31 cellular contexts compared by ENCODE assay signal in the genomic region with DNA sequence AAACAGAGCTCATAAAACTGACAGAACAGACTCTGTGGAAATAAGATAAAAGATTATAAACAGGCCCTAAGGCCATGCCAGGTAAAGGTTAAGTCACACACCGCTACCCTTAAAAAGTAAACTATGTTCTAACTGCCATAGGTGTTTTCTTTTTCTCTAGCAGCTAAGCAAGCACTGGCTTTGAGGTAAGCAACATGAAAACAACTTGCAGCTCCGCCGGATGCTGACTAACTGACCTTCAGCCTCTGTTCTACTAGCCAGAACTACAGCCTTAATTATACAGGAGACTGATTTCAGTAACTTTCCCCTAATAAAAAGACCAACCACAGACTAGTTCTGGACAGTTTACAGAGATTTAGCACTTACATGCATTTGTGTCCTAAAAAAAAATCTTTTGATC.
"Had no signal": no experiment of that assay in that cellular context is flagged by ENCODE, and none has a peak within 500 bp of the region (broad histone marks: within the 10 kb centered on the region; RNA-seq: fewer than 3 reads in every experiment).

No MANE protein-coding gene starts in this region.

- H3K36me3 Mint-ChIP-seq: activated naive CD8-positive, alpha-beta T cell had no signal

- ATAC-seq: activated CD4-positive, alpha-beta T cell treated with anti-CD3 and anti-CD28 coated beads for 36 hours; activated T-helper 17 cell treated with anti-CD3 and anti-CD28 coated beads, Interleukin-2, amount 50 U/mL, for 72 hours; gastroesophageal sphincter; T-helper 17 cell had no signal

- H3K27ac Mint-ChIP-seq: activated CD4-positive, alpha-beta memory T cell treated with anti-CD3 and anti-CD28 coated beads, Interleukin-2, amount 10 ng/mL, durations not matched to agents 7 days and 5 days; activated CD4-positive, alpha-beta T cell treated with anti-CD3 and anti-CD28 coated beads for 36 hours; activated CD4-positive, alpha-beta T cell treated with anti-CD3 and anti-CD28 coated beads, Interleukin-2, amount 10 ng/mL, durations not matched to agents 7 days and 5 days; activated naive CD8-positive, alpha-beta T cell; activated T-cell treated with anti-CD3 and anti-CD28 coated beads, Interleukin-2, amount 50 U/mL, for 24 hours; activated T-helper 17 cell treated with anti-CD3 and anti-CD28 coated beads, Interleukin-2, amount 50 U/mL, for 72 hours; dendritic cell treated with granulocyte-macrophage colony-stimulating factor and Interleukin-4, amounts not matched to agents 40 ng/mL and 50 ng/mL, for 4 days; endodermal cell; T-helper 17 cell; T-helper 2 cell treated with Interferon-gamma antibody and Interleukin-4, amounts not matched to agents 5 μg/mL and 100 μg/mL, for 36 hours had no signal

- H3K4me3 Mint-ChIP-seq: activated CD4-positive, alpha-beta memory T cell treated with anti-CD3 and anti-CD28 coated beads, Interleukin-2, amount 10 ng/mL, durations not matched to agents 7 days and 5 days; activated CD4-positive, alpha-beta T cell treated with anti-CD3 and anti-CD28 coated beads for 36 hours; activated CD4-positive, alpha-beta T cell treated with anti-CD3 and anti-CD28 coated beads, Interleukin-2, amount 10 ng/mL, durations not matched to agents 7 days and 5 days; activated naive CD8-positive, alpha-beta T cell; activated T-cell treated with anti-CD3 and anti-CD28 coated beads, Interleukin-2, amount 50 U/mL, for 24 hours; activated T-helper 17 cell treated with anti-CD3 and anti-CD28 coated beads, Interleukin-2, amount 50 U/mL, for 72 hours; central memory CD8-positive, alpha-beta T cell; dendritic cell treated with granulocyte-macrophage colony-stimulating factor and Interleukin-4, amounts not matched to agents 40 ng/mL and 50 ng/mL, for 4 days; endodermal cell; T-helper 17 cell; T-helper 2 cell treated with Interferon-gamma antibody and Interleukin-4, amounts not matched to agents 5 μg/mL and 100 μg/mL, for 36 hours had no signal

- H3K27me3 Mint-ChIP-seq: activated CD4-positive, alpha-beta memory T cell treated with anti-CD3 and anti-CD28 coated beads, Interleukin-2, amount 10 ng/mL, durations not matched to agents 7 days and 5 days; activated CD4-positive, alpha-beta T cell treated with anti-CD3 and anti-CD28 coated beads for 36 hours; activated CD4-positive, alpha-beta T cell treated with anti-CD3 and anti-CD28 coated beads, Interleukin-2, amount 10 ng/mL, durations not matched to agents 7 days and 5 days; activated T-cell treated with anti-CD3 and anti-CD28 coated beads, Interleukin-2, amount 50 U/mL, for 24 hours; activated T-helper 17 cell treated with anti-CD3 and anti-CD28 coated beads, Interleukin-2, amount 50 U/mL, for 72 hours; central memory CD8-positive, alpha-beta T cell; dendritic cell treated with granulocyte-macrophage colony-stimulating factor and Interleukin-4, amounts not matched to agents 40 ng/mL and 50 ng/mL, for 4 days; T-helper 17 cell had no signal

- DNase-seq: activated CD4-positive, alpha-beta memory T cell treated with anti-CD3 and anti-CD28 coated beads, Interleukin-2, amount 10 ng/mL, durations not matched to agents 7 days and 5 days; activated CD4-positive, alpha-beta T cell treated with anti-CD3 and anti-CD28 coated beads for 36 hours; activated CD4-positive, alpha-beta T cell treated with anti-CD3 and anti-CD28 coated beads, Interleukin-2, amount 10 ng/mL, durations not matched to agents 7 days and 5 days; activated CD4-positive, alpha-beta T cell treated with anti-CD3 and anti-CD28 coated beads, Interleukin-2, amount 50 U/mL, for 4 hours; activated CD4-positive, CD25-positive, alpha-beta regulatory T cell; activated CD4-positive, CD25-positive, alpha-beta regulatory T cell treated with anti-CD3 and anti-CD28 coated beads, Interleukin-2, amount 50 U/mL, for 72 hours; activated CD8-positive, alpha-beta memory T cell treated with anti-CD3 and anti-CD28 coated beads, Interleukin-2, amount 50 U/mL, for 48 hours; activated effector memory CD4-positive, alpha-beta T cell treated with Interleukin-2 at 50 U/mL for 16 hours; activated gamma-delta T cell treated with Interleukin-2 at 50 U/mL for 16 hours; activated naive CD4-positive, alpha-beta T cell treated with anti-CD3 and anti-CD28 coated beads, Interleukin-2, amount 50 U/mL, for 16 hours; activated naive CD4-positive, alpha-beta T cell treated with Interleukin-2 at 50 U/mL for 16 hours; activated T-cell treated with anti-CD3 and anti-CD28 coated beads for 4 hours; activated T-cell treated with anti-CD3 and anti-CD28 coated beads, Interleukin-2, amount 50 U/mL, for 24 hours; amniotic stem cell; anterior cingulate cortex; brain microvascular endothelial cell; dorsolateral prefrontal cortex; effector memory CD4-positive, alpha-beta T cell; endodermal cell; esophagus squamous epithelium; foreskin melanocyte; T-helper 1 cell; T-helper 17 cell; T1000 had no signal

- H3K4me3 ChIP-seq: coronary artery, dorsolateral prefrontal cortex, esophagus squamous epithelium, gastroesophageal sphincter had no signal

- H3K4me1 Mint-ChIP-seq: activated CD4-positive, alpha-beta memory T cell treated with anti-CD3 and anti-CD28 coated beads, Interleukin-2, amount 10 ng/mL, durations not matched to agents 7 days and 5 days; activated CD4-positive, alpha-beta T cell treated with anti-CD3 and anti-CD28 coated beads for 36 hours; activated CD4-positive, alpha-beta T cell treated with anti-CD3 and anti-CD28 coated beads, Interleukin-2, amount 10 ng/mL, durations not matched to agents 7 days and 5 days; activated T-helper 17 cell treated with anti-CD3 and anti-CD28 coated beads, Interleukin-2, amount 50 U/mL, for 72 hours; central memory CD8-positive, alpha-beta T cell; endodermal cell; T-helper 17 cell had no signal
